Comparison of ENCODE assay signal across 8 cellular contexts in genomic region chr3:46359748-46360509, GRCh38. TPM values are rescaled to one million over a fixed set of nuclear protein-coding genes. Genes with fewer than 3 reads are reported as not detected.
DNase-seq lines count a peak whose midpoint lies in the region; ATAC-seq, FAIRE-seq and TF ChIP-seq lines count a peak whose summit lies in the region.

No MANE protein-coding gene starts in this region.

- H3K27ac ChIP-seq in K562 (ENCODE audit: extremely low read depth, low read depth, low read length): no peak overlapping the region
- peak overlapping the region; percentile 7 for H3K27ac ChIP-seq in skeletal muscle tissue (ENCODE audit: low read depth, low read length)

- no TSS peak for BruUV-seq in K562 (replicated peaks; lab: Mats Ljungman, UMichigan)

- TF ChIP-seq CTCF in NB4 (IDR thresholded peaks at IDR 0.05; ENCODE audit: low read depth, low read length) (no peak), K562 (IDR thresholded peaks at IDR 0.05 in 2 of 3, conservative IDR thresholded peaks at IDR 0.05 in 1 of 3; ENCODE audit: insufficient read depth in 2 of 3, low read depth in 1 of 3, low read length in 3 of 3) (no peak)

- TF ChIP-seq POLR2A in NB4 (IDR thresholded peaks at IDR 0.05; ENCODE audit: extremely low read depth, insufficient read length): no peak
- TF ChIP-seq POLR2A in K562 (conservative IDR thresholded peaks at IDR 0.05): no peak

- no peak for TF ChIP-seq RAD21 in K562 (CRISPR knock-in tag; conservative IDR thresholded peaks at IDR 0.05 in 1 of 2, IDR thresholded peaks at IDR 0.05 in 1 of 2)

- FAIRE-seq in K562 (lab: Jason Lieb, UNC): no peak

- no peak overlapping the region for H3K4me2 ChIP-seq in K562 (ENCODE audit: insufficient read depth, low read length)

- no peak for ATAC-seq in K562
- no peak for ATAC-seq in GM19023 (IDR thresholded peaks at IDR 0.05; ENCODE audit: unreplicated experiment)

- no peak overlapping the region for H3K4me3 ChIP-seq in NB4 (ENCODE audit: low read depth, low read length)
- no peak overlapping the region for H3K4me3 ChIP-seq in K562
- no peak overlapping the region for H3K4me3 ChIP-seq in skeletal muscle tissue (ENCODE audit: low read length in 3 of 3)

- H3K9me1 ChIP-seq in K562 (ENCODE audit: control insufficient read depth, insufficient read depth, low read length): no peaks in the 10 kb centered on the region

- 3% methylated on average over 11 of the region's 11 CpGs for WGBS in K562 (ENCODE audit: insufficient coverage, low coverage, missing lambda C conversion rate)

- TF ChIP-seq EP300 in K562 (IDR thresholded peaks at IDR 0.05; ENCODE audit: low read length): no peak

- H2AFZ ChIP-seq in K562 (ENCODE audit: low read depth, low read length): no peak overlapping the region

- H3K36me3 ChIP-seq in K562 (ENCODE audit: control insufficient read depth, insufficient read depth, low read length) (no peaks in the 10 kb centered on the region), skeletal muscle tissue (ENCODE audit: control insufficient read depth in 3 of 3, insufficient read depth in 3 of 3, low read length in 3 of 3) (no peaks in the 10 kb centered on the region)

- H3K9me3 ChIP-seq in K562 (replicated peaks; ENCODE audit: control insufficient read depth, insufficient read depth, low read depth, low read length) (no peaks in the 10 kb centered on the region), skeletal muscle tissue (ENCODE audit: control insufficient read depth in 3 of 3, low read length in 3 of 3) (no peaks in the 10 kb centered on the region)

- intact Hi-C loops in K562 (cut with micrococcal nuclease): no loop called here

- H3K9ac ChIP-seq in K562 (ENCODE audit: insufficient read depth in 1 of 2, low read depth in 2 of 2, low read length in 2 of 2) (no peak overlapping the region), skeletal muscle tissue (ENCODE audit: low read depth in 1 of 3, low read length in 3 of 3) (no peak overlapping the region)

- no peaks in the 10 kb centered on the region for H3K79me2 ChIP-seq in K562 (ENCODE audit: control insufficient read depth, insufficient read depth, low read length)

- H4K20me1 ChIP-seq in K562 (replicated peaks; ENCODE audit: control insufficient read depth, insufficient read depth, low read length): no peaks in the 10 kb centered on the region

- H3K27me3 ChIP-seq in K562 (ENCODE audit: control insufficient read depth in 2 of 2, insufficient read depth in 2 of 2, low read length in 2 of 2): peaks cover 22 to 39% of the 10 kb centered on the region in 2 experiments; a peak in 4 of 5 replicates
- no peaks in the 10 kb centered on the region for H3K27me3 ChIP-seq in skeletal muscle tissue (ENCODE audit: control insufficient read depth in 3 of 3, insufficient read depth in 3 of 3, low read length in 3 of 3)

- POLR2A ChIA-PET in K562 (lab: Yijun Ruan, JAX): interaction anchor here (1.5 kb wide), 1 partner anchor 10 kb away, joined by 7 read pairs; no protein-coding TSS in a partner anchor

- CTCF ChIA-PET in K562 (lab: Yijun Ruan, JAX; ENCODE audit: low intra/inter-chr PET ratio): no interaction called here

- H3K4me1 ChIP-seq in K562 (replicated peaks in 1 of 2; ENCODE audit: control insufficient read depth in 2 of 2, insufficient read depth in 2 of 2, low read length in 2 of 2): no peaks in the 10 kb centered on the region
- peaks cover 0 to 8% (median 5%) of the 10 kb centered on the region in 3 donors for H3K4me1 ChIP-seq in skeletal muscle tissue (ENCODE audit: control insufficient read depth in 3 of 3, insufficient read depth in 3 of 3, low read length in 3 of 3)

- DNase-seq in stimulated activated CD4-positive, alpha-beta T cell treated with anti-CD3 and anti-CD28 coated beads, Interleukin-15, amount 100 ng/mL, for 24 hours: peak; percentile 37
- DNase-seq in stimulated activated CD4-positive, alpha-beta T cell treated with anti-CD3 and anti-CD28 coated beads, Interleukin-12 subunit alpha, Interleukin-12 subunit beta, amount 100 ng/mL, for 4 hours: no peak
- DNase-seq in NB4 (ENCODE audit: low read depth) (peak; percentile 41), K562 (ENCODE audit: extremely low read depth in 1 of 4, low spot score in 3 of 4) (no peak)
- DNase-seq in effector CD4-positive, alpha-beta T cell: no peak
- DNase-seq in activated CD8-positive, alpha-beta memory T cell treated with anti-CD3 and anti-CD28 coated beads, Interleukin-2, amount 50 U/mL, for 48 hours: no peak

- in situ Hi-C loops in K562 (cut with MboI): no loop called here

TF ChIP-seq in K562, 482 proteins besides CTCF, POLR2A, EP300 and RAD21 (continues in another document):
- TF ChIP-seq ZNF551 (CRISPR knock-in tag; IDR thresholded peaks at IDR 0.05): no peak
- no peak for TF ChIP-seq POLR2AphosphoS2 (IDR thresholded peaks at IDR 0.05; ENCODE audit: low read length)
- TF ChIP-seq CTCFL (IDR thresholded peaks at IDR 0.05; ENCODE audit: borderline replicate concordance, insufficient read depth, low read depth, low read length, poor library complexity, severe bottlenecking): no peak

RNA-seq across cellular contexts. Expression of gene CCR2, which starts 6.0 kb away (rescaled TPM):
- total RNA-seq in K562 (2011; cell fraction: chromatin; rRNA removed; ENCODE audit: low replicate concordance): not detected in 2 replicates
- not detected in 2 replicates for total RNA-seq in K562 (2011; cell fraction: nucleolus; rRNA removed)
- total RNA-seq in K562 (2011; cell fraction: nucleoplasm; rRNA removed): not detected in 2 replicates
- total RNA-seq in K562 (2014; rRNA removed) (not detected in 2 replicates), K562 (2014; rRNA removed; fragmentation: Illumina TruSeq; extraction: Trizol) (not detected in 2 replicates), K562 (2015; rRNA removed; fragmentation: Illumina TruSeq; extraction: Trizol) (not detected in 2 replicates), K562 (2021) (not detected in 2 replicates), skeletal muscle tissue (3.7 TPM)
- polyA plus RNA-seq in K562 (2011; rRNA removed) (not detected in 2 replicates), K562 (2014; fragmentation: Illumina TruSeq; extraction: Trizol) (not detected in 2 replicates), K562 (2014; fragmentation: Nextera tagmentation; extraction: Ambion mirVana) (not detected), K562 (2014; rRNA removed) (not detected in 2 replicates)
- not detected in 2 replicates for polyA plus RNA-seq in K562 (2011; cell fraction: cytosol; rRNA removed)
- not detected in 2 replicates for polyA plus RNA-seq in K562 (2011; cell fraction: nucleus; rRNA removed)
- polyA plus RNA-seq in K562 (2012): not detected in 2 replicates
- not detected in 2 replicates for polyA minus RNA-seq in K562 (2011; rRNA and poly(A)+ RNA removed)
- polyA minus RNA-seq in K562 (2011; cell fraction: cytosol; rRNA and poly(A)+ RNA removed): not detected in 2 replicates
- not detected in 2 replicates for polyA minus RNA-seq in K562 (2011; cell fraction: nucleus; rRNA and poly(A)+ RNA removed)

RNA-seq across cellular contexts. Expression of gene CCR5, which starts 10.8 kb away (rescaled TPM):
- total RNA-seq in K562 (2011; cell fraction: chromatin; rRNA removed; ENCODE audit: low replicate concordance): not detected in 2 replicates
- total RNA-seq in K562 (2011; cell fraction: nucleolus; rRNA removed): not detected in 2 replicates
- not detected in 2 replicates for total RNA-seq in K562 (2011; cell fraction: nucleoplasm; rRNA removed)
- not detected in 2 replicates for total RNA-seq in K562 (2014; rRNA removed)
- not detected in 2 replicates for total RNA-seq in K562 (2014; rRNA removed; fragmentation: Illumina TruSeq; extraction: Trizol)
- total RNA-seq in K562 (2015; rRNA removed; fragmentation: Illumina TruSeq; extraction: Trizol): not detected in 2 replicates
- not detected in 2 replicates for total RNA-seq in K562 (2021)
- polyA plus RNA-seq in K562 (2011; rRNA removed): not detected in 2 replicates
- polyA plus RNA-seq in K562 (2011; cell fraction: cytosol; rRNA removed): not detected in 2 replicates
- not detected in 2 replicates for polyA plus RNA-seq in K562 (2011; cell fraction: nucleus; rRNA removed)
- polyA plus RNA-seq in K562 (2012): not detected in 2 replicates
- polyA plus RNA-seq in K562 (2014; fragmentation: Illumina TruSeq; extraction: Trizol): not detected in 2 replicates
- not detected for polyA plus RNA-seq in K562 (2014; fragmentation: Nextera tagmentation; extraction: Ambion mirVana)
- not detected in 2 replicates for polyA plus RNA-seq in K562 (2014; rRNA removed)
- polyA minus RNA-seq in K562 (2011; rRNA and poly(A)+ RNA removed): not detected in 2 replicates
- not detected in 2 replicates for polyA minus RNA-seq in K562 (2011; cell fraction: cytosol; rRNA and poly(A)+ RNA removed)
- not detected in 2 replicates for polyA minus RNA-seq in K562 (2011; cell fraction: nucleus; rRNA and poly(A)+ RNA removed)
- 0.52 TPM for total RNA-seq in skeletal muscle tissue

RNA-seq across cellular contexts. Expression of gene CCRL2, which starts 47.1 kb away (rescaled TPM):
- total RNA-seq in K562 (2011; cell fraction: chromatin; rRNA removed; ENCODE audit: low replicate concordance): 7.7 and 14.6 TPM in 2 replicates
- total RNA-seq in K562 (2011; cell fraction: nucleolus; rRNA removed): 9.2 and 13.7 TPM in 2 replicates
- total RNA-seq in K562 (2011; cell fraction: nucleoplasm; rRNA removed): 12.1 and 14.7 TPM in 2 replicates
- total RNA-seq in K562 (2014; rRNA removed) (3.6 and 4.1 TPM in 2 replicates), K562 (2014; rRNA removed; fragmentation: Illumina TruSeq; extraction: Trizol) (3.4 and 4.5 TPM in 2 replicates), K562 (2015; rRNA removed; fragmentation: Illumina TruSeq; extraction: Trizol) (3.1 and 4.0 TPM in 2 replicates), K562 (2021) (3.3 and 3.5 TPM in 2 replicates), skeletal muscle tissue (1.6 TPM)
- polyA plus RNA-seq in K562 (2011; rRNA removed) (4.2 and 5.4 TPM in 2 replicates), K562 (2014; fragmentation: Illumina TruSeq; extraction: Trizol) (3.2 and 3.4 TPM in 2 replicates), K562 (2014; fragmentation: Nextera tagmentation; extraction: Ambion mirVana) (1 to 10 TPM; 4.3 to 5.7 TPM), K562 (2014; rRNA removed) (2.2 and 3.5 TPM in 2 replicates)
- 3.2 and 4.8 TPM in 2 replicates for polyA plus RNA-seq in K562 (2011; cell fraction: cytosol; rRNA removed)
- polyA plus RNA-seq in K562 (2011; cell fraction: nucleus; rRNA removed): 5.8 and 6.6 TPM in 2 replicates
- 4.8 and 12.0 TPM in 2 replicates for polyA plus RNA-seq in K562 (2012)
- 5.5 and 6.4 TPM in 2 replicates for polyA minus RNA-seq in K562 (2011; rRNA and poly(A)+ RNA removed)
- polyA minus RNA-seq in K562 (2011; cell fraction: cytosol; rRNA and poly(A)+ RNA removed): 3.1 TPM in 1 of 2 replicates, not detected in the other
- polyA minus RNA-seq in K562 (2011; cell fraction: nucleus; rRNA and poly(A)+ RNA removed): 11.4 and 11.7 TPM in 2 replicates

Comparison
In these comparisons a context has a peak if more than half of its experiments do, and no peak if none do; other contexts are left out.
1. DNase-seq: peak in stimulated activated CD4-positive, alpha-beta T cell treated with anti-CD3 and anti-CD28 coated beads, Interleukin-15, amount 100 ng/mL, for 24 hours (single experiment) and NB4 (single experiment); none in stimulated activated CD4-positive, alpha-beta T cell treated with anti-CD3 and anti-CD28 coated beads, Interleukin-12 subunit alpha, Interleukin-12 subunit beta, amount 100 ng/mL, for 4 hours (single experiment), K562 (0 of 4), effector CD4-positive, alpha-beta T cell (single experiment) and activated CD8-positive, alpha-beta memory T cell treated with anti-CD3 and anti-CD28 coated beads, Interleukin-2, amount 50 U/mL, for 48 hours (single experiment).